ENCODE assay signal across 1 cellular context in the genomic region with DNA sequence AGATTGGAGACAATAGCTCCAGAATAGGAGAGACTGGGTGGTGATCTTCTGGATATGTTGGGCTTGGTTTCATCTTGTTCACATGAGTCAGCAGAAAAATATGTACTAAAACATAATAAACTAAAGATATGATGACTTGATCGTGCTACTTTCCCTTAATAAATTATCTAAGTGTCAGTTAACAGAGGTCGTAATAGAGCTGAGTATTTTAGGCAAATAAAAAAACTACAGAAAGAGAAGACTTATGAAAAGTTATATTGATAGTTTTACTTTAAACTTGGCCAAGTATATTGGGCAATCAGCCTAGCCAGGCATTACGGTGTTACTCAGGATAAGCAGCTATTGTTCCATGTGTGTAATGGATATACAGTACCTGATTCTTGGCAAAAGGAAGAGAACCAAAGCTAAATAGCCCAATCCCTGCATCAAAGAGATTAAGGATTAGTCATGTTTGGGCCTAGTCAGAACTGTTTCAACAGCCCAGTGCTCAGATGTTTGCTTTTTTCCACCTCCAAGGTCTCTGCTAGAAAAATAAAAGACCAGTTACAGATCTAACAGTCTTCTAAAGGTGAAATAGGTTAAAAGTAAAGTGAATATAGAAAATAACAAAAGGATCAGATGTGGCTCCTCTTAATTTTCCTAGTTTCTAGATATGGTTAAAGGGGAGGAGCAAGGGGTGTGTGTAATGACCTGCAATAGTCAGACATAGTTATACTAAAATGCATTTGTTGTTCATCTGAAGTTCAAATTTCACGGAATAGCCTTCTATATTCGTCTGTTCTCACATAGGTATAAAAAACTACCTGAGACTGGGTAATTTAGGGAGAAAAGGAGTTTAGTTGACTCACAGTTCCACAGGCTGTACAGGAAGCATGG.
A peak's percentile ranks its signal among the peaks of the same experiment; 100 is the strongest.
TF ChIP-seq lines count a peak whose summit lies in the region.

No MANE protein-coding gene starts in this region.

TF ChIP-seq in HepG2, 621 proteins besides CTCF, POLR2A, EP300 and RAD21 (continued from another document and continues in another):
- TF ChIP-seq, protein P1, sequence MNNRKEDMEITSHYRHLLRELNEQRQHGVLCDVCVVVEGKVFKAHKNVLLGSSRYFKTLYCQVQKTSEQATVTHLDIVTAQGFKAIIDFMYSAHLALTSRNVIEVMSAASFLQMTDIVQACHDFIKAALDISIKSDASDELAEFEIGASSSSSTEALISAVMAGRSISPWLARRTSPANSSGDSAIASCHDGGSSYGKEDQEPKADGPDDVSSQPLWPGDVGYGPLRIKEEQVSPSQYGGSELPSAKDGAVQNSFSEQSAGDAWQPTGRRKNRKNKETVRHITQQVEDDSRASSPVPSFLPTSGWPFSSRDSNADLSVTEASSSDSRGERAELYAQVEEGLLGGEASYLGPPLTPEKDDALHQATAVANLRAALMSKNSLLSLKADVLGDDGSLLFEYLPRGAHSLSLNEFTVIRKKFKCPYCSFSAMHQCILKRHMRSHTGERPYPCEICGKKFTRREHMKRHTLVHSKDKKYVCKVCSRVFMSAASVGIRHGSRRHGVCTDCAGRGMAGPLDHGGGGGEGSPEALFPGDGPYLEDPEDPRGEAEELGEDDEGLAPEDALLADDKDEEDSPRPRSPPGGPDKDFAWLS (CRISPR knock-in tag; IDR thresholded peaks at IDR 0.05; ENCODE audit: borderline replicate concordance) = no peak
- TF ChIP-seq ZNF160 (CRISPR knock-in tag; IDR thresholded peaks at IDR 0.05) (no peak), FOXA1 (IDR thresholded peaks at IDR 0.05) (no peak), FOXA1 (CRISPR knock-in tag; IDR thresholded peaks at IDR 0.05) (0 out of 2 replicates have a peak, but pooled peaks have one; percentile 23), ZKSCAN5 (CRISPR knock-in tag; IDR thresholded peaks at IDR 0.05) (no peak), MAF1 (CRISPR knock-in tag; IDR thresholded peaks at IDR 0.05; ENCODE audit: borderline replicate concordance) (no peak), ZNF879 (CRISPR knock-in tag; IDR thresholded peaks at IDR 0.05) (no peak), IRX3 (CRISPR knock-in tag; IDR thresholded peaks at IDR 0.05; ENCODE audit: borderline replicate concordance, low read depth) (no peak), RFX5 (IDR thresholded peaks at IDR 0.05; ENCODE audit: low read depth, low read length) (no peak), ZSCAN12 (CRISPR knock-in tag; IDR thresholded peaks at IDR 0.05) (no peak), HNF4A (CRISPR knock-in tag; IDR thresholded peaks at IDR 0.05) (no peak), SAP130 (CRISPR knock-in tag; IDR thresholded peaks at IDR 0.05; ENCODE audit: low read depth) (0 out of 2 replicates have a peak, but pooled peaks have one; percentile 14), CEBPG (CRISPR knock-in tag; IDR thresholded peaks at IDR 0.05) (peak; percentile 79), KMT2A (CRISPR knock-in tag; IDR thresholded peaks at IDR 0.05) (no peak), TRIM24 (CRISPR knock-in tag; IDR thresholded peaks at IDR 0.05) (no peak), MYC (CRISPR knock-in tag; IDR thresholded peaks at IDR 0.05; ENCODE audit: borderline replicate concordance) (no peak), GPN1 (CRISPR knock-in tag; IDR thresholded peaks at IDR 0.05; ENCODE audit: borderline replicate concordance) (no peak), TBL1XR1 (IDR thresholded peaks at IDR 0.05; ENCODE audit: borderline replicate concordance, low read length, partially characterized antibody) (no peak), CEBPB (IDR thresholded peaks at IDR 0.05; ENCODE audit: borderline replicate concordance, low read depth, low read length) (peak; percentile 86), HNRNPH1 (optimal IDR thresholded peaks at IDR 0.05; ENCODE audit: low read depth, low read length) (no peak), SOX5 (CRISPR knock-in tag; IDR thresholded peaks at IDR 0.05; ENCODE audit: borderline replicate concordance) (peak; percentile 55; the same call in 1 of the 2 replicates), GABPB1 (CRISPR knock-in tag; IDR thresholded peaks at IDR 0.05) (no peak), GATA4 (IDR thresholded peaks at IDR 0.05; ENCODE audit: borderline replicate concordance, low read depth) (no peak), ZNF572 (CRISPR knock-in tag; IDR thresholded peaks at IDR 0.05) (no peak), TCF12 (IDR thresholded peaks at IDR 0.05) (no peak), TCF12 (CRISPR knock-in tag; IDR thresholded peaks at IDR 0.05) (no peak), ZNF337 (CRISPR knock-in tag; IDR thresholded peaks at IDR 0.05; ENCODE audit: borderline replicate concordance, low read depth) (no peak), KLF15 (CRISPR knock-in tag; IDR thresholded peaks at IDR 0.05; ENCODE audit: borderline replicate concordance) (no peak), MAZ (IDR thresholded peaks at IDR 0.05; ENCODE audit: borderline replicate concordance, low read depth, low read length) (no peak), MAZ (CRISPR knock-in tag; IDR thresholded peaks at IDR 0.05; ENCODE audit: low read depth) (no peak), HNRNPK (IDR thresholded peaks at IDR 0.05; ENCODE audit: low read depth, low read length, poor library complexity, severe bottlenecking) (no peak), FOXM1 (CRISPR knock-in tag; IDR thresholded peaks at IDR 0.05) (no peak), NKX3-1 (CRISPR knock-in tag; IDR thresholded peaks at IDR 0.05) (no peak), PCBP2 (optimal IDR thresholded peaks at IDR 0.05; ENCODE audit: low read depth, low read length, poor library complexity, severe bottlenecking) (no peak), GTF3A (CRISPR knock-in tag; conservative IDR thresholded peaks at IDR 0.05) (no peak), SMC3 (IDR thresholded peaks at IDR 0.05; ENCODE audit: low read length) (no peak), ZFAT (CRISPR knock-in tag; conservative IDR thresholded peaks at IDR 0.05) (no peak), CBX1 (IDR thresholded peaks at IDR 0.05; ENCODE audit: low read depth) (no peak), PTBP1 (IDR thresholded peaks at IDR 0.05; ENCODE audit: low read depth, low read length, poor library complexity, severe bottlenecking) (no peak), IKZF1 (IDR thresholded peaks at IDR 0.05) (no peak), ZNF598 (CRISPR knock-in tag; IDR thresholded peaks at IDR 0.05; ENCODE audit: borderline replicate concordance) (no peak), ZNF12 (CRISPR knock-in tag; IDR thresholded peaks at IDR 0.05) (peak; percentile 24; the same call in 1 of the 2 replicates), HMG20B (CRISPR knock-in tag; conservative IDR thresholded peaks at IDR 0.05) (0 out of 2 replicates have a peak, but pooled peaks have one; percentile 20), KLF9 (CRISPR knock-in tag; IDR thresholded peaks at IDR 0.05; ENCODE audit: low read depth) (no peak), ZNF24 (IDR thresholded peaks at IDR 0.05) (no peak)
- TF ChIP-seq, protein P2, sequence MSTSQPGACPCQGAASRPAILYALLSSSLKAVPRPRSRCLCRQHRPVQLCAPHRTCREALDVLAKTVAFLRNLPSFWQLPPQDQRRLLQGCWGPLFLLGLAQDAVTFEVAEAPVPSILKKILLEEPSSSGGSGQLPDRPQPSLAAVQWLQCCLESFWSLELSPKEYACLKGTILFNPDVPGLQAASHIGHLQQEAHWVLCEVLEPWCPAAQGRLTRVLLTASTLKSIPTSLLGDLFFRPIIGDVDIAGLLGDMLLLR (CRISPR knock-in tag; IDR thresholded peaks at IDR 0.05) = no peak
- TF ChIP-seq, protein P3, sequence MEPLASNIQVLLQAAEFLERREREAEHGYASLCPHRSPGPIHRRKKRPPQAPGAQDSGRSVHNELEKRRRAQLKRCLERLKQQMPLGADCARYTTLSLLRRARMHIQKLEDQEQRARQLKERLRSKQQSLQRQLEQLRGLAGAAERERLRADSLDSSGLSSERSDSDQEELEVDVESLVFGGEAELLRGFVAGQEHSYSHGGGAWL (CRISPR knock-in tag; IDR thresholded peaks at IDR 0.05) = no peak
- TF ChIP-seq, protein P4, sequence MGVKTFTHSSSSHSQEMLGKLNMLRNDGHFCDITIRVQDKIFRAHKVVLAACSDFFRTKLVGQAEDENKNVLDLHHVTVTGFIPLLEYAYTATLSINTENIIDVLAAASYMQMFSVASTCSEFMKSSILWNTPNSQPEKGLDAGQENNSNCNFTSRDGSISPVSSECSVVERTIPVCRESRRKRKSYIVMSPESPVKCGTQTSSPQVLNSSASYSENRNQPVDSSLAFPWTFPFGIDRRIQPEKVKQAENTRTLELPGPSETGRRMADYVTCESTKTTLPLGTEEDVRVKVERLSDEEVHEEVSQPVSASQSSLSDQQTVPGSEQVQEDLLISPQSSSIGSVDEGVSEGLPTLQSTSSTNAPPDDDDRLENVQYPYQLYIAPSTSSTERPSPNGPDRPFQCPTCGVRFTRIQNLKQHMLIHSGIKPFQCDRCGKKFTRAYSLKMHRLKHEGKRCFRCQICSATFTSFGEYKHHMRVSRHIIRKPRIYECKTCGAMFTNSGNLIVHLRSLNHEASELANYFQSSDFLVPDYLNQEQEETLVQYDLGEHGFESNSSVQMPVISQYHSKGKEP (CRISPR knock-in tag; IDR thresholded peaks at IDR 0.05) = no peak
- TF ChIP-seq, protein P5, sequence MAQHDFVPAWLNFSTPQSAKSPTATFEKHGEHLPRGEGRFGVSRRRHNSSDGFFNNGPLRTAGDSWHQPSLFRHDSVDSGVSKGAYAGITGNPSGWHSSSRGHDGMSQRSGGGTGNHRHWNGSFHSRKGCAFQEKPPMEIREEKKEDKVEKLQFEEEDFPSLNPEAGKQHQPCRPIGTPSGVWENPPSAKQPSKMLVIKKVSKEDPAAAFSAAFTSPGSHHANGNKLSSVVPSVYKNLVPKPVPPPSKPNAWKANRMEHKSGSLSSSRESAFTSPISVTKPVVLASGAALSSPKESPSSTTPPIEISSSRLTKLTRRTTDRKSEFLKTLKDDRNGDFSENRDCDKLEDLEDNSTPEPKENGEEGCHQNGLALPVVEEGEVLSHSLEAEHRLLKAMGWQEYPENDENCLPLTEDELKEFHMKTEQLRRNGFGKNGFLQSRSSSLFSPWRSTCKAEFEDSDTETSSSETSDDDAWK (CRISPR knock-in tag; IDR thresholded peaks at IDR 0.05) = no peak
- TF ChIP-seq, protein P6, sequence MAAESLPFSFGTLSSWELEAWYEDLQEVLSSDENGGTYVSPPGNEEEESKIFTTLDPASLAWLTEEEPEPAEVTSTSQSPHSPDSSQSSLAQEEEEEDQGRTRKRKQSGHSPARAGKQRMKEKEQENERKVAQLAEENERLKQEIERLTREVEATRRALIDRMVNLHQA (CRISPR knock-in tag; IDR thresholded peaks at IDR 0.05) = no peak
- TF ChIP-seq, protein P7, sequence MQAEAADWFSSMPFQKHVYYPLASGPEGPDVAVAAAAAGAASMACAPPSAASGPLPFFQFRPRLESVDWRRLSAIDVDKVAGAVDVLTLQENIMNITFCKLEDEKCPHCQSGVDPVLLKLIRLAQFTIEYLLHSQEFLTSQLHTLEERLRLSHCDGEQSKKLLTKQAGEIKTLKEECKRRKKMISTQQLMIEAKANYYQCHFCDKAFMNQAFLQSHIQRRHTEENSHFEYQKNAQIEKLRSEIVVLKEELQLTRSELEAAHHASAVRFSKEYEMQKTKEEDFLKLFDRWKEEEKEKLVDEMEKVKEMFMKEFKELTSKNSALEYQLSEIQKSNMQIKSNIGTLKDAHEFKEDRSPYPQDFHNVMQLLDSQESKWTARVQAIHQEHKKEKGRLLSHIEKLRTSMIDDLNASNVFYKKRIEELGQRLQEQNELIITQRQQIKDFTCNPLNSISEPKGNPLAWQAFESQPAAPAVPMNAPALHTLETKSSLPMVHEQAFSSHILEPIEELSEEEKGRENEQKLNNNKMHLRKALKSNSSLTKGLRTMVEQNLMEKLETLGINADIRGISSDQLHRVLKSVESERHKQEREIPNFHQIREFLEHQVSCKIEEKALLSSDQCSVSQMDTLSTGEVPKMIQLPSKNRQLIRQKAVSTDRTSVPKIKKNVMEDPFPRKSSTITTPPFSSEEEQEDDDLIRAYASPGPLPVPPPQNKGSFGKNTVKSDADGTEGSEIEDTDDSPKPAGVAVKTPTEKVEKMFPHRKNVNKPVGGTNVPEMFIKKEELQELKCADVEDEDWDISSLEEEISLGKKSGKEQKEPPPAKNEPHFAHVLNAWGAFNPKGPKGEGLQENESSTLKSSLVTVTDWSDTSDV (CRISPR knock-in tag; IDR thresholded peaks at IDR 0.05) = no peak
- TF ChIP-seq, protein P8, sequence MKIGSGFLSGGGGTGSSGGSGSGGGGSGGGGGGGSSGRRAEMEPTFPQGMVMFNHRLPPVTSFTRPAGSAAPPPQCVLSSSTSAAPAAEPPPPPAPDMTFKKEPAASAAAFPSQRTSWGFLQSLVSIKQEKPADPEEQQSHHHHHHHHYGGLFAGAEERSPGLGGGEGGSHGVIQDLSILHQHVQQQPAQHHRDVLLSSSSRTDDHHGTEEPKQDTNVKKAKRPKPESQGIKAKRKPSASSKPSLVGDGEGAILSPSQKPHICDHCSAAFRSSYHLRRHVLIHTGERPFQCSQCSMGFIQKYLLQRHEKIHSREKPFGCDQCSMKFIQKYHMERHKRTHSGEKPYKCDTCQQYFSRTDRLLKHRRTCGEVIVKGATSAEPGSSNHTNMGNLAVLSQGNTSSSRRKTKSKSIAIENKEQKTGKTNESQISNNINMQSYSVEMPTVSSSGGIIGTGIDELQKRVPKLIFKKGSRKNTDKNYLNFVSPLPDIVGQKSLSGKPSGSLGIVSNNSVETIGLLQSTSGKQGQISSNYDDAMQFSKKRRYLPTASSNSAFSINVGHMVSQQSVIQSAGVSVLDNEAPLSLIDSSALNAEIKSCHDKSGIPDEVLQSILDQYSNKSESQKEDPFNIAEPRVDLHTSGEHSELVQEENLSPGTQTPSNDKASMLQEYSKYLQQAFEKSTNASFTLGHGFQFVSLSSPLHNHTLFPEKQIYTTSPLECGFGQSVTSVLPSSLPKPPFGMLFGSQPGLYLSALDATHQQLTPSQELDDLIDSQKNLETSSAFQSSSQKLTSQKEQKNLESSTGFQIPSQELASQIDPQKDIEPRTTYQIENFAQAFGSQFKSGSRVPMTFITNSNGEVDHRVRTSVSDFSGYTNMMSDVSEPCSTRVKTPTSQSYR (CRISPR knock-in tag; IDR thresholded peaks at IDR 0.05; ENCODE audit: borderline replicate concordance) = no peak
- TF ChIP-seq, protein P9, sequence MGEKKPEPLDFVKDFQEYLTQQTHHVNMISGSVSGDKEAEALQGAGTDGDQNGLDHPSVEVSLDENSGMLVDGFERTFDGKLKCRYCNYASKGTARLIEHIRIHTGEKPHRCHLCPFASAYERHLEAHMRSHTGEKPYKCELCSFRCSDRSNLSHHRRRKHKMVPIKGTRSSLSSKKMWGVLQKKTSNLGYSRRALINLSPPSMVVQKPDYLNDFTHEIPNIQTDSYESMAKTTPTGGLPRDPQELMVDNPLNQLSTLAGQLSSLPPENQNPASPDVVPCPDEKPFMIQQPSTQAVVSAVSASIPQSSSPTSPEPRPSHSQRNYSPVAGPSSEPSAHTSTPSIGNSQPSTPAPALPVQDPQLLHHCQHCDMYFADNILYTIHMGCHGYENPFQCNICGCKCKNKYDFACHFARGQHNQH (CRISPR knock-in tag; IDR thresholded peaks at IDR 0.05) = no peak
- TF ChIP-seq, protein P10, sequence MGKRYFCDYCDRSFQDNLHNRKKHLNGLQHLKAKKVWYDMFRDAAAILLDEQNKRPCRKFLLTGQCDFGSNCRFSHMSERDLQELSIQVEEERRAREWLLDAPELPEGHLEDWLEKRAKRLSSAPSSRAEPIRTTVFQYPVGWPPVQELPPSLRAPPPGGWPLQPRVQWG (CRISPR knock-in tag; IDR thresholded peaks at IDR 0.05; ENCODE audit: borderline replicate concordance, low read depth) = no peak
- TF ChIP-seq, protein P11, sequence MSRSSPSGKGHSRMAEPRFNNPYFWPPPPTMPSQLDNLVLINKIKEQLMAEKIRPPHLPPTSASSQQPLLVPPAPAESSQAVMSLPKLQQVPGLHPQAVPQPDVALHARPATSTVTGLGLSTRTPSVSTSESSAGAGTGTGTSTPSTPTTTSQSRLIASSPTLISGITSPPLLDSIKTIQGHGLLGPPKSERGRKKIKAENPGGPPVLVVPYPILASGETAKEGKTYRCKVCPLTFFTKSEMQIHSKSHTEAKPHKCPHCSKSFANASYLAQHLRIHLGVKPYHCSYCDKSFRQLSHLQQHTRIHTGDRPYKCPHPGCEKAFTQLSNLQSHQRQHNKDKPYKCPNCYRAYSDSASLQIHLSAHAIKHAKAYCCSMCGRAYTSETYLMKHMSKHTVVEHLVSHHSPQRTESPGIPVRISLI (CRISPR knock-in tag; IDR thresholded peaks at IDR 0.05; ENCODE audit: borderline replicate concordance) = no peak
